Comparison of ENCODE assay signal across 8 cellular contexts in genomic region chr3:13485671-13486562, GRCh38. TPM values are rescaled to one million over a fixed set of nuclear protein-coding genes. Genes with fewer than 3 reads are reported as not detected.
DNase-seq lines count a peak whose midpoint lies in the region; ATAC-seq and TF ChIP-seq lines count a peak whose summit lies in the region.
"Not testable (repeated sequence)": the region's sequence is repeated elsewhere in the genome, so short reads cannot be mapped to it uniquely, and the experiment has no call there.

No MANE protein-coding gene starts in this region.

- CTCF ChIA-PET in activated naive CD4-positive, alpha-beta T cell treated with anti-CD3 and anti-CD28 coated beads, Interleukin-2, amount 10 ng/mL, durations not matched to agents 7 days and 5 days (lab: Charles Lee) = interaction anchor here (0.8 to 3.2 kb wide), 4 partner anchors 10 to 171 kb away, joined by 3 to 20 read pairs (median 6); no protein-coding TSS in a partner anchor

- H3K27ac Mint-ChIP-seq in activated naive CD4-positive, alpha-beta T cell treated with anti-CD3 and anti-CD28 coated beads, Interleukin-2, amount 10 ng/mL, durations not matched to agents 7 days and 5 days = not testable (repeated sequence)
- peak overlapping the region; percentile 12 for H3K27ac Mint-ChIP-seq in dendritic cell treated with granulocyte-macrophage colony-stimulating factor and Interleukin-4, amounts not matched to agents 40 ng/mL and 50 ng/mL, for 4 days

- 51 to 63% methylated on average over 9 of the region's 9 CpGs for WGBS in upper lobe of left lung, 2 donors

- not testable (repeated sequence) for H3K27me3 ChIP-seq in cardiac muscle cell; lower lobe of right lung (ENCODE audit: low read depth); upper lobe of left lung

- not testable (repeated sequence) for H3K36me3 Mint-ChIP-seq in activated naive CD4-positive, alpha-beta T cell treated with anti-CD3 and anti-CD28 coated beads, Interleukin-2, amount 10 ng/mL, durations not matched to agents 7 days and 5 days; dendritic cell treated with granulocyte-macrophage colony-stimulating factor and Interleukin-4, amounts not matched to agents 40 ng/mL and 50 ng/mL, for 4 days (ENCODE audit: low read depth)

- H3K4me1 ChIP-seq in cardiac muscle cell (ENCODE audit: low read depth) (peaks cover 18% of the 10 kb centered on the region), lower lobe of right lung (peaks cover 20% of the 10 kb centered on the region), upper lobe of left lung (peaks cover 18 to 22% (median 21%) of the 10 kb centered on the region in 4 donors)

- TF ChIP-seq POLR2A in upper lobe of left lung (IDR thresholded peaks at IDR 0.05) = not testable (repeated sequence)

- not testable (repeated sequence) for TF ChIP-seq CTCF in cardiac muscle cell (IDR thresholded peaks at IDR 0.05; ENCODE audit: low read depth, low read length); lower lobe of right lung (IDR thresholded peaks at IDR 0.05); upper lobe of left lung (IDR thresholded peaks at IDR 0.05)

- peak; percentile 3 to 56 for ATAC-seq in lower lobe of right lung
- ATAC-seq in sciatic nerve; upper lobe of left lung (ENCODE audit: low FRiP score in 2 of 2): not testable (repeated sequence)

- not testable (repeated sequence) for TF ChIP-seq EP300 in upper lobe of left lung (IDR thresholded peaks at IDR 0.05)

- H3K4me3 Mint-ChIP-seq in activated naive CD4-positive, alpha-beta T cell treated with anti-CD3 and anti-CD28 coated beads, Interleukin-2, amount 10 ng/mL, durations not matched to agents 7 days and 5 days; dendritic cell treated with granulocyte-macrophage colony-stimulating factor and Interleukin-4, amounts not matched to agents 40 ng/mL and 50 ng/mL, for 4 days: not testable (repeated sequence)

- not testable (repeated sequence) for H3K36me3 ChIP-seq in cardiac muscle cell, lower lobe of right lung, upper lobe of left lung

- H3K4me3 ChIP-seq in cardiac muscle cell, lower lobe of right lung, upper lobe of left lung: not testable (repeated sequence)

- H3K9me3 ChIP-seq in cardiac muscle cell (ENCODE audit: low read depth); lower lobe of right lung; upper lobe of left lung: not testable (repeated sequence)

- peaks cover 26% of the 10 kb centered on the region for H3K27me3 Mint-ChIP-seq in activated naive CD4-positive, alpha-beta T cell treated with anti-CD3 and anti-CD28 coated beads, Interleukin-2, amount 10 ng/mL, durations not matched to agents 7 days and 5 days
- not testable (repeated sequence) for H3K27me3 Mint-ChIP-seq in dendritic cell treated with granulocyte-macrophage colony-stimulating factor and Interleukin-4, amounts not matched to agents 40 ng/mL and 50 ng/mL, for 4 days

- not testable (repeated sequence) for H3K9me3 Mint-ChIP-seq in activated naive CD4-positive, alpha-beta T cell treated with anti-CD3 and anti-CD28 coated beads, Interleukin-2, amount 10 ng/mL, durations not matched to agents 7 days and 5 days; dendritic cell treated with granulocyte-macrophage colony-stimulating factor and Interleukin-4, amounts not matched to agents 40 ng/mL and 50 ng/mL, for 4 days

- H3K27ac ChIP-seq in cardiac muscle cell (peak overlapping the region; percentile 76), lower lobe of right lung (peak overlapping the region; percentile 82), upper lobe of left lung (peak overlapping the region; percentile 66 to 77 (median 67))

- peaks cover 14% of the 10 kb centered on the region for H3K4me1 Mint-ChIP-seq in activated naive CD4-positive, alpha-beta T cell treated with anti-CD3 and anti-CD28 coated beads, Interleukin-2, amount 10 ng/mL, durations not matched to agents 7 days and 5 days
- peaks cover 29% of the 10 kb centered on the region for H3K4me1 Mint-ChIP-seq in dendritic cell treated with granulocyte-macrophage colony-stimulating factor and Interleukin-4, amounts not matched to agents 40 ng/mL and 50 ng/mL, for 4 days (ENCODE audit: low read depth)

- DNase-seq in H4 (ENCODE audit: low spot score) (peak; percentile 43), NOMO-1 (lab: John Stamatoyannopoulos, UW; ENCODE audit: unreplicated experiment in 2 of 2) (peak; percentile 32 to 57), lower lobe of right lung (peak; percentile 63), sciatic nerve (ENCODE audit: low spot score) (peak; percentile 36), upper lobe of left lung (peak in 1 of 2 donors; percentile 61)
- peak; percentile 9 for DNase-seq in activated naive CD4-positive, alpha-beta T cell treated with anti-CD3 and anti-CD28 coated beads, Interleukin-2, amount 10 ng/mL, durations not matched to agents 7 days and 5 days
- not testable (repeated sequence) for DNase-seq in cardiac muscle cell (ENCODE audit: low read depth in 1 of 2, low spot score in 1 of 2)

- intact Hi-C loops in dendritic cell treated with granulocyte-macrophage colony-stimulating factor and Interleukin-4, amounts not matched to agents 40 ng/mL and 50 ng/mL, for 4 days (cut with micrococcal nuclease); lower lobe of right lung (cut with DNase I); sciatic nerve (cut with DNase I): not testable (repeated sequence)

RNA-seq across cellular contexts. Expression of gene HDAC11, which starts 5.8 kb away (rescaled TPM):
- total RNA-seq in H4 (2014; rRNA removed; shearing (Covaris generic)) = 6.0 and 9.4 TPM in 2 replicates
- total RNA-seq in cardiac muscle cell (35.3 and 35.7 TPM in 2 replicates), lower lobe of right lung (18.2 TPM), sciatic nerve (38.8 TPM), upper lobe of left lung (10 to 100 TPM; 11.5 to 28.1 (median 18.0) TPM)
- polyA plus RNA-seq in cardiac muscle cell = 27.1 and 41.4 TPM in 2 replicates
